28 cellular contexts compared by ENCODE assay signal in the genomic region with DNA sequence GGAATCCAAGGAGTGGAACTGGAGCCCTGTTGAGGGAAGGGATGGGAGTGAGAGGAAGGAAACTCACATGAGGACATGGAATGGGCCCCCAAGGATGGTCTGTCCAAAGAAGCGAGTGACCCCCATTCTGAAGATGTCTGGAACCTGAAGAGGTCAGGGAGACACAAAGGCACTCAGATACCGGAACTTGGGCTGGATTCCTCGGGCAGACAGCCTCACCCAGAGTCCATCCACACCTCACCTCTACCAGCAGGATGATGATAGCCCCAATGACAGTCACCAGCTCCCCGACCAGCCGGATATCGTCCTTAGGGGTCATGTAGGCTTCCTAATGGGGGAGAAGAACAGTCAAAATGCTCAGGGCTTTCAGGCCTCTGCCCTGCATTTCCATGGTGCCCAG. TPM values are rescaled to one million over a fixed set of nuclear protein-coding genes. Genes with fewer than 3 reads are reported as not detected.
DNase-seq lines count a peak whose midpoint lies in the region; ATAC-seq, FAIRE-seq and TF ChIP-seq lines count a peak whose summit lies in the region.
"Had no signal": no experiment of that assay in that cellular context is flagged by ENCODE, and none has a peak within 500 bp of the region (broad histone marks: within the 10 kb centered on the region; RNA-seq: fewer than 3 reads in every experiment).

No MANE protein-coding gene starts in this region.

- no TSS peak for BruUV-seq in K562 (replicated peaks; lab: Mats Ljungman, UMichigan)

- TF ChIP-seq RAD21 in K562 (CRISPR knock-in tag; conservative IDR thresholded peaks at IDR 0.05 in 1 of 2, IDR thresholded peaks at IDR 0.05 in 1 of 2): no peak

- H3K27me3 Mint-ChIP-seq in activated CD4-positive, alpha-beta memory T cell treated with anti-CD3 and anti-CD28 coated beads for 36 hours: no peaks in the 10 kb centered on the region

- no peaks in the 10 kb centered on the region for H3K79me2 ChIP-seq in K562 (ENCODE audit: control insufficient read depth, insufficient read depth, low read length)

- no peak overlapping the region for H3K9ac ChIP-seq in K562 (ENCODE audit: insufficient read depth in 1 of 2, low read depth in 2 of 2, low read length in 2 of 2)
- H3K9ac ChIP-seq: BLaER1 had no signal

- in situ Hi-C loops in K562 (cut with MboI): loop anchor here (5.0 kb wide), 2 partner anchors 127 to 337 kb away; no protein-coding TSS in a partner anchor

- no peaks in the 10 kb centered on the region for H3K9me3 ChIP-seq in right cardiac atrium (ENCODE audit: control insufficient read depth, low read length)
- no peaks in the 10 kb centered on the region for H3K9me3 ChIP-seq in K562 (replicated peaks; ENCODE audit: control insufficient read depth, insufficient read depth, low read depth, low read length)
- H3K9me3 ChIP-seq in stomach: no peaks in the 10 kb centered on the region
- H3K9me3 ChIP-seq: BE2C, BLaER1 had no signal

- TF ChIP-seq EP300 in K562 (IDR thresholded peaks at IDR 0.05; ENCODE audit: low read length) (no peak), stomach (IDR thresholded peaks at IDR 0.05) (no peak)

- H3K27ac Mint-ChIP-seq in activated CD4-positive, alpha-beta memory T cell treated with anti-CD3 and anti-CD28 coated beads for 36 hours: no peak overlapping the region
- H3K27ac Mint-ChIP-seq: CD8-positive, alpha-beta memory T cell had no signal

- H3K27ac ChIP-seq in right cardiac atrium (ENCODE audit: low read length) (no peak overlapping the region), K562 (ENCODE audit: extremely low read depth, low read depth, low read length) (no peak overlapping the region), stomach (no peak overlapping the region)
- H3K27ac ChIP-seq: BLaER1 had no signal

- H3K27me3 ChIP-seq in right cardiac atrium (ENCODE audit: control insufficient read depth, insufficient read depth) (no peaks in the 10 kb centered on the region), K562 (ENCODE audit: control insufficient read depth in 2 of 2, insufficient read depth in 2 of 2, low read length in 2 of 2) (peaks cover 23 to 80% of the 10 kb centered on the region in 2 experiments), stomach (no peaks in the 10 kb centered on the region)
- H3K27me3 ChIP-seq: BE2C, BLaER1 had no signal

- no peaks in the 10 kb centered on the region for H3K9me3 Mint-ChIP-seq in activated CD4-positive, alpha-beta memory T cell treated with anti-CD3 and anti-CD28 coated beads for 36 hours
- H3K9me3 Mint-ChIP-seq: CD8-positive, alpha-beta memory T cell had no signal

- FAIRE-seq in K562 (lab: Jason Lieb, UNC): no peak
- FAIRE-seq: A204.1, G401.6, GM12891, GM18507, GM19239 had no signal

- H3K4me1 ChIP-seq in right cardiac atrium (ENCODE audit: control insufficient read depth, insufficient read depth, low read length) (no peaks in the 10 kb centered on the region), K562 (replicated peaks in 1 of 2; ENCODE audit: control insufficient read depth in 2 of 2, insufficient read depth in 2 of 2, low read length in 2 of 2) (peaks cover 0 to 3% of the 10 kb centered on the region in 2 experiments; a peak in 1 of 5 replicates), stomach (no peaks in the 10 kb centered on the region)
- H3K4me1 ChIP-seq: BE2C, BLaER1 had no signal

- CTCF ChIA-PET in K562 (lab: Yijun Ruan, JAX; ENCODE audit: low intra/inter-chr PET ratio): interaction anchor here (4.6 kb wide), 1 partner anchor 128 kb away, joined by 31 read pairs; no protein-coding TSS in a partner anchor
- CTCF ChIA-PET in activated CD4-positive, alpha-beta memory T cell treated with anti-CD3 and anti-CD28 coated beads for 36 hours (lab: Charles Lee): interaction anchor here (2.7 kb wide), 1 partner anchor 128 kb away, joined by 14 read pairs; no protein-coding TSS in a partner anchor

- no peak overlapping the region for H3K4me3 Mint-ChIP-seq in activated CD4-positive, alpha-beta memory T cell treated with anti-CD3 and anti-CD28 coated beads for 36 hours
- H3K4me3 Mint-ChIP-seq: CD14-positive monocyte; CD4-positive, alpha-beta memory T cell; CD4-positive, CD25-positive, alpha-beta regulatory T cell; CD8-positive, alpha-beta memory T cell had no signal

- H4K20me1 ChIP-seq in K562 (replicated peaks; ENCODE audit: control insufficient read depth, insufficient read depth, low read length): 0 out of 2 replicates have a peak, but pooled peaks cover 1% of the 10 kb centered on the region
- H4K20me1 ChIP-seq: BLaER1 had no signal

- H2AFZ ChIP-seq in K562 (ENCODE audit: low read depth, low read length): no peak overlapping the region

- H3K36me3 Mint-ChIP-seq in activated CD4-positive, alpha-beta memory T cell treated with anti-CD3 and anti-CD28 coated beads for 36 hours: peaks cover 3% of the 10 kb centered on the region

- intact Hi-C loops in cardiac septum (cut with DNase I): no loop called here
- intact Hi-C loops in right cardiac atrium (cut with DNase I): loop anchor here in 1 of 4 donors (10.0 kb wide), 1 partner anchor 340 kb away; no protein-coding TSS in a partner anchor
- intact Hi-C loops in K562 (cut with micrococcal nuclease): no loop called here
- intact Hi-C loops in stomach (cut with DNase I; ENCODE audit: low total_unique reads): no loop called here
- intact Hi-C loops in activated CD4-positive, alpha-beta memory T cell treated with anti-CD3 and anti-CD28 coated beads for 36 hours (cut with micrococcal nuclease): no loop called here

- H3K36me3 ChIP-seq in K562 (ENCODE audit: control insufficient read depth, insufficient read depth, low read length) (no peaks in the 10 kb centered on the region), stomach (peaks cover 0 to 27% (median 23%) of the 10 kb centered on the region in 4 donors)
- H3K36me3 ChIP-seq: BE2C had no signal

- H3K4me2 ChIP-seq in K562 (ENCODE audit: insufficient read depth, low read length): no peak overlapping the region
- H3K4me2 ChIP-seq: BLaER1 had no signal

- DNase-seq in cardiac septum (ENCODE audit: low spot score): peak; percentile 53
- no peak for DNase-seq in right cardiac atrium
- DNase-seq in K562 (ENCODE audit: extremely low read depth in 1 of 4, low spot score in 3 of 4): no peak
- DNase-seq in stomach: peak; percentile 17
- DNase-seq in activated CD4-positive, alpha-beta memory T cell treated with anti-CD3 and anti-CD28 coated beads for 36 hours: no peak
- DNase-seq: 8988T; ACHN; BE2C; C1 segment of cervical spinal cord; CD4-positive, alpha-beta memory T cell; CD4-positive, CD25-positive, alpha-beta regulatory T cell; CD8-positive, alpha-beta memory T cell; COR-L47; DMS 273 treated with DMSO at 0.1 percent for 48 hours; DMS153; DMS53; DMS79; GF-D8 had no signal

- POLR2A ChIA-PET in K562 (lab: Yijun Ruan, JAX): no interaction called here
- POLR2A ChIA-PET in activated CD4-positive, alpha-beta memory T cell treated with anti-CD3 and anti-CD28 coated beads for 36 hours (lab: Charles Lee): interaction anchor here (0.6 kb wide), 1 partner anchor 344 kb away, joined by 3 read pairs; no protein-coding TSS in a partner anchor

- TF ChIP-seq POLR2A in K562 (conservative IDR thresholded peaks at IDR 0.05): no peak
- TF ChIP-seq POLR2A in stomach (IDR thresholded peaks at IDR 0.05): no peak

- H3K9me1 ChIP-seq in K562 (ENCODE audit: control insufficient read depth, insufficient read depth, low read length): no peaks in the 10 kb centered on the region

- WGBS in right cardiac atrium: 87% methylated on average over 6 of the region's 6 CpGs
- 2% methylated on average over 6 of the region's 6 CpGs for WGBS in K562 (ENCODE audit: insufficient coverage, low coverage, missing lambda C conversion rate)
- WGBS in stomach, 5 donors: 89 to 96% (median 95%) methylated on average over 6 of the region's 6 CpGs

- no peak for TF ChIP-seq CTCF in K562 (IDR thresholded peaks at IDR 0.05 in 2 of 3, conservative IDR thresholded peaks at IDR 0.05 in 1 of 3; ENCODE audit: insufficient read depth in 2 of 3, low read depth in 1 of 3, low read length in 3 of 3)
- no peak for TF ChIP-seq CTCF in stomach (IDR thresholded peaks at IDR 0.05)

- no peak for ATAC-seq in right cardiac atrium
- ATAC-seq in K562: no peak
- ATAC-seq in GM18861 (IDR thresholded peaks at IDR 0.05; ENCODE audit: unreplicated experiment): no peak

- no peak overlapping the region for H3K4me3 ChIP-seq in right cardiac atrium (ENCODE audit: low read length)
- no peak overlapping the region for H3K4me3 ChIP-seq in K562
- H3K4me3 ChIP-seq in stomach: no peak overlapping the region
- H3K4me3 ChIP-seq: BLaER1 had no signal

- no peaks in the 10 kb centered on the region for H3K4me1 Mint-ChIP-seq in activated CD4-positive, alpha-beta memory T cell treated with anti-CD3 and anti-CD28 coated beads for 36 hours (ENCODE audit: low read depth)
- H3K4me1 Mint-ChIP-seq: CD14-positive monocyte; CD4-positive, alpha-beta memory T cell; CD4-positive, CD25-positive, alpha-beta regulatory T cell; CD8-positive, alpha-beta memory T cell had no signal

RNA-seq across cellular contexts. Expression of a gene that starts 10.7 kb away (rescaled TPM):
- total RNA-seq in cardiac septum (not detected), right cardiac atrium (not detected), K562 (2014; rRNA removed) (0.04 and 0.36 TPM in 2 replicates), K562 (2014; rRNA removed; fragmentation: Illumina TruSeq; extraction: Trizol) (0.11 and 0.51 TPM in 2 replicates), K562 (2015; rRNA removed; fragmentation: Illumina TruSeq; extraction: Trizol) (0.04 and 0.11 TPM in 2 replicates), K562 (2021) (0.18 and 0.81 TPM in 2 replicates), stomach (10 to 100 TPM in 2 of 5 donors, 1 to 10 TPM in 2, not detected in 1; 2.6 to 11.7 (median 10.3) TPM)
- polyA plus RNA-seq in right cardiac atrium (not detected), K562 (2011; rRNA removed) (0.08 and 0.37 TPM in 2 replicates), K562 (2014; fragmentation: Illumina TruSeq; extraction: Trizol) (0.25 and 0.26 TPM in 2 replicates), K562 (2014; fragmentation: Nextera tagmentation; extraction: Ambion mirVana) (under 1 TPM; 0.04 to 0.06 TPM), K562 (2014; rRNA removed) (0.22 and 0.32 TPM in 2 replicates), stomach (1 to 10 TPM; 4.7 to 7.7 (median 7.4) TPM)
- total RNA-seq in K562 (2011; cell fraction: chromatin; rRNA removed; ENCODE audit: low replicate concordance): 2.1 and 5.6 TPM in 2 replicates
- 3.2 and 3.3 TPM in 2 replicates for total RNA-seq in K562 (2011; cell fraction: nucleolus; rRNA removed)
- total RNA-seq in K562 (2011; cell fraction: nucleoplasm; rRNA removed): 2.2 and 2.7 TPM in 2 replicates
- 0.19 and 0.33 TPM in 2 replicates for polyA plus RNA-seq in K562 (2011; cell fraction: cytosol; rRNA removed)
- 3.7 and 4.0 TPM in 2 replicates for polyA plus RNA-seq in K562 (2011; cell fraction: nucleus; rRNA removed)
- polyA plus RNA-seq in K562 (2012): 0.59 and 13.5 TPM in 2 replicates
- 0.36 and 0.46 TPM in 2 replicates for polyA minus RNA-seq in K562 (2011; rRNA and poly(A)+ RNA removed)
- not detected in 2 replicates for polyA minus RNA-seq in K562 (2011; cell fraction: cytosol; rRNA and poly(A)+ RNA removed)
- 0.89 and 0.94 TPM in 2 replicates for polyA minus RNA-seq in K562 (2011; cell fraction: nucleus; rRNA and poly(A)+ RNA removed)
- not detected for total RNA-seq in activated CD4-positive, alpha-beta memory T cell treated with anti-CD3 and anti-CD28 coated beads for 36 hours
- total RNA-seq: A673; CD4-positive, alpha-beta memory T cell; CD4-positive, CD25-positive, alpha-beta regulatory T cell; CD8-positive, alpha-beta memory T cell had no signal
- polyA plus RNA-seq: AG04450; CD14-positive monocyte; CD8-positive, alpha-beta memory T cell had no signal

RNA-seq across cellular contexts. Expression of a gene that starts 20.0 kb away (rescaled TPM):
- total RNA-seq in cardiac septum (2.0 TPM), right cardiac atrium (10 to 100 TPM in 1 of 4 donors, 1 to 10 TPM in 3; 3.8 to 11.3 (median 6.7) TPM), K562 (2014; rRNA removed) (10.4 and 11.3 TPM in 2 replicates), K562 (2014; rRNA removed; fragmentation: Illumina TruSeq; extraction: Trizol) (4.1 and 4.3 TPM in 2 replicates), K562 (2015; rRNA removed; fragmentation: Illumina TruSeq; extraction: Trizol) (1.5 and 2.1 TPM in 2 replicates), K562 (2021) (13.2 and 19.1 TPM in 2 replicates), stomach (1 to 10 TPM; 5.4 to 9.6 (median 8.0) TPM)
- polyA plus RNA-seq in right cardiac atrium (6.9 TPM), K562 (2011; rRNA removed) (108 and 123 TPM in 2 replicates), K562 (2014; fragmentation: Illumina TruSeq; extraction: Trizol) (7.6 and 10.7 TPM in 2 replicates), K562 (2014; fragmentation: Nextera tagmentation; extraction: Ambion mirVana) (1 to 10 TPM; 1.4 to 2.5 TPM), K562 (2014; rRNA removed) (12.0 and 16.3 TPM in 2 replicates), stomach (10 to 100 TPM in 2 of 3 donors, 1 to 10 TPM in 1; 6.2 to 23.1 (median 19.3) TPM)
- total RNA-seq in K562 (2011; cell fraction: chromatin; rRNA removed; ENCODE audit: low replicate concordance): 81.3 and 499 TPM in 2 replicates
- total RNA-seq in K562 (2011; cell fraction: nucleolus; rRNA removed): 147 and 442 TPM in 2 replicates
- total RNA-seq in K562 (2011; cell fraction: nucleoplasm; rRNA removed): 112 and 171 TPM in 2 replicates
- polyA plus RNA-seq in K562 (2011; cell fraction: cytosol; rRNA removed): 99.6 and 191 TPM in 2 replicates
- 516 and 1,081 TPM in 2 replicates for polyA plus RNA-seq in K562 (2011; cell fraction: nucleus; rRNA removed)
- polyA plus RNA-seq in K562 (2012): 8.8 and 13.0 TPM in 2 replicates
- 56.3 and 87.3 TPM in 2 replicates for polyA minus RNA-seq in K562 (2011; rRNA and poly(A)+ RNA removed)
- polyA minus RNA-seq in K562 (2011; cell fraction: cytosol; rRNA and poly(A)+ RNA removed): 119 and 124 TPM in 2 replicates
- 75.4 and 113 TPM in 2 replicates for polyA minus RNA-seq in K562 (2011; cell fraction: nucleus; rRNA and poly(A)+ RNA removed)
- total RNA-seq in activated CD4-positive, alpha-beta memory T cell treated with anti-CD3 and anti-CD28 coated beads for 36 hours: 10 to 100 TPM in 1 of 2 experiments, 1 to 10 TPM in 1; 9.5 to 11.0 TPM

RNA-seq across cellular contexts. Expression of a gene that starts 58.7 kb away (rescaled TPM):
- total RNA-seq in cardiac septum (not detected), right cardiac atrium (not detected), K562 (2014; rRNA removed) (not detected in 2 replicates), K562 (2014; rRNA removed; fragmentation: Illumina TruSeq; extraction: Trizol) (not detected in 2 replicates), K562 (2015; rRNA removed; fragmentation: Illumina TruSeq; extraction: Trizol) (not detected in 2 replicates), K562 (2021) (not detected in 2 replicates), stomach (not detected)
- polyA plus RNA-seq in right cardiac atrium (not detected), K562 (2011; rRNA removed) (0.12 TPM in 1 of 2 replicates, not detected in the other), K562 (2014; fragmentation: Illumina TruSeq; extraction: Trizol) (0.04 TPM in 1 of 2 replicates, not detected in the other), K562 (2014; fragmentation: Nextera tagmentation; extraction: Ambion mirVana) (not detected), K562 (2014; rRNA removed) (not detected in 2 replicates), stomach (not detected)
- total RNA-seq in K562 (2011; cell fraction: chromatin; rRNA removed; ENCODE audit: low replicate concordance): 0.56 and 0.74 TPM in 2 replicates
- total RNA-seq in K562 (2011; cell fraction: nucleolus; rRNA removed): 0.17 and 0.26 TPM in 2 replicates
- total RNA-seq in K562 (2011; cell fraction: nucleoplasm; rRNA removed): 0.44 and 1.1 TPM in 2 replicates
- 0.03 TPM in 1 of 2 replicates, not detected in the other for polyA plus RNA-seq in K562 (2011; cell fraction: cytosol; rRNA removed)
- polyA plus RNA-seq in K562 (2011; cell fraction: nucleus; rRNA removed): 0.36 and 0.60 TPM in 2 replicates
- polyA plus RNA-seq in K562 (2012): 0.08 TPM in 1 of 2 replicates, not detected in the other
- 0.27 TPM in 1 of 2 replicates, not detected in the other for polyA minus RNA-seq in K562 (2011; rRNA and poly(A)+ RNA removed)
- polyA minus RNA-seq in K562 (2011; cell fraction: cytosol; rRNA and poly(A)+ RNA removed): not detected in 2 replicates
- 0.13 and 0.22 TPM in 2 replicates for polyA minus RNA-seq in K562 (2011; cell fraction: nucleus; rRNA and poly(A)+ RNA removed)
- not detected for total RNA-seq in activated CD4-positive, alpha-beta memory T cell treated with anti-CD3 and anti-CD28 coated beads for 36 hours
- total RNA-seq: A673; CD4-positive, alpha-beta memory T cell; CD4-positive, CD25-positive, alpha-beta regulatory T cell; CD8-positive, alpha-beta memory T cell had no signal
- polyA plus RNA-seq: AG04450; CD14-positive monocyte; CD4-positive, alpha-beta memory T cell; CD4-positive, CD25-positive, alpha-beta regulatory T cell; CD8-positive, alpha-beta memory T cell had no signal

Comparison
In these comparisons a context has a peak if more than half of its experiments do, and no peak if none do; other contexts are left out.
1. DNase-seq: peak in cardiac septum (single experiment) and stomach (single experiment); none in right cardiac atrium (0 of 3), K562 (0 of 4) and activated CD4-positive, alpha-beta memory T cell treated with anti-CD3 and anti-CD28 coated beads for 36 hours (single experiment).